Comparison of ENCODE assay signal across 1 cellular context in genomic region chr9:5321601-5322000, GRCh38.
TF ChIP-seq lines count a peak whose summit lies in the region.

No MANE protein-coding gene starts in this region.

TF ChIP-seq in SK-N-SH, 30 proteins besides CTCF, POLR2A, EP300 and RAD21:
- peak; percentile 82 for TF ChIP-seq REST (IDR thresholded peaks at IDR 0.05; ENCODE audit: low read depth, low read length)
